22 cellular contexts compared by ENCODE assay signal in genomic region chr4:2913168-2913567, GRCh38. TPM values are rescaled to one million over a fixed set of nuclear protein-coding genes. Genes with fewer than 3 reads are reported as not detected.
A peak's percentile ranks its signal among the peaks of the same experiment; 100 is the strongest.
DNase-seq lines count a peak whose midpoint lies in the region; ATAC-seq, FAIRE-seq and TF ChIP-seq lines count a peak whose summit lies in the region.
"Had no signal": no experiment of that assay in that cellular context is flagged by ENCODE, and none has a peak within 500 bp of the region (broad histone marks: within the 10 kb centered on the region; RNA-seq: fewer than 3 reads in every experiment).

No MANE protein-coding gene starts in this region.

- H3K79me2 ChIP-seq in SK-N-SH (ENCODE audit: insufficient read depth) (peaks cover 18% of the 10 kb centered on the region), endothelial cell of umbilical vein (ENCODE audit: control insufficient read depth, insufficient read depth, low read length) (peaks cover 9% of the 10 kb centered on the region)

- no peak overlapping the region for H3K27ac Mint-ChIP-seq in T-helper 2 cell treated with Interferon-gamma antibody and Interleukin-4, amounts not matched to agents 5 μg/mL and 100 μg/mL, for 36 hours
- H3K27ac Mint-ChIP-seq: activated CD8-positive, alpha-beta T cell treated with anti-CD3 and anti-CD28 coated beads for 36 hours had no signal

- H3K27me3 Mint-ChIP-seq in T-helper 2 cell treated with Interferon-gamma antibody and Interleukin-4, amounts not matched to agents 5 μg/mL and 100 μg/mL, for 36 hours (ENCODE audit: low read depth): no peaks in the 10 kb centered on the region
- H3K27me3 Mint-ChIP-seq: activated CD8-positive, alpha-beta T cell treated with anti-CD3 and anti-CD28 coated beads for 36 hours had no signal

- H3K9ac ChIP-seq in SK-N-SH: no peak overlapping the region
- no peak overlapping the region for H3K9ac ChIP-seq in endothelial cell of umbilical vein (replicated peaks; ENCODE audit: extremely low read depth, insufficient read depth, low read length)

- H3K36me3 Mint-ChIP-seq in T-helper 2 cell treated with Interferon-gamma antibody and Interleukin-4, amounts not matched to agents 5 μg/mL and 100 μg/mL, for 36 hours (ENCODE audit: low read depth): peaks cover 60% of the 10 kb centered on the region

- no peak overlapping the region for H2AFZ ChIP-seq in SK-N-SH (ENCODE audit: low read depth)
- H2AFZ ChIP-seq in endothelial cell of umbilical vein (ENCODE audit: low read depth, low read length): no peak overlapping the region

- no peaks in the 10 kb centered on the region; a peak in 1 of 4 replicates for H3K4me1 ChIP-seq in SK-N-SH (ENCODE audit: control insufficient read depth in 1 of 2, insufficient read depth in 2 of 2, low read depth in 1 of 2, low read length in 1 of 2)
- H3K4me1 ChIP-seq in endothelial cell of umbilical vein (ENCODE audit: control insufficient read depth, extremely low read depth, insufficient read depth, low read length): no peaks in the 10 kb centered on the region
- H3K4me1 ChIP-seq: HAP-1, Peyer's patch, psoas muscle had no signal

- no peaks in the 10 kb centered on the region for H3K9me3 ChIP-seq in SK-N-SH
- no peaks in the 10 kb centered on the region for H3K9me3 ChIP-seq in endothelial cell of umbilical vein (replicated peaks; ENCODE audit: control insufficient read depth, insufficient read depth, low read length)
- H3K9me3 ChIP-seq: HAP-1, Peyer's patch, psoas muscle had no signal

- no peak overlapping the region for H3K4me3 ChIP-seq in SK-N-SH (ENCODE audit: low read depth in 2 of 2, low read length in 1 of 2)
- H3K4me3 ChIP-seq in endothelial cell of umbilical vein (replicated peaks in 1 of 3; ENCODE audit: insufficient read depth in 1 of 3, low read depth in 1 of 3, low read length in 3 of 3): no peak overlapping the region
- H3K4me3 ChIP-seq: HAP-1, Peyer's patch, psoas muscle, smooth muscle cell had no signal

- H3F3A ChIP-seq in SK-N-SH (replicated peaks; ENCODE audit: insufficient read depth): no peaks in the 10 kb centered on the region

- POLR2A ChIA-PET in SK-N-SH (lab: Yijun Ruan, JAX) (no interaction called here), endothelial cell of umbilical vein (lab: Charles Lee) (no interaction called here)

- H4K20me1 ChIP-seq in SK-N-SH (ENCODE audit: insufficient read depth): no peaks in the 10 kb centered on the region
- H4K20me1 ChIP-seq in endothelial cell of umbilical vein (replicated peaks; ENCODE audit: control insufficient read depth, extremely low read depth, insufficient read depth, low read length): no peaks in the 10 kb centered on the region

- H3K4me3 Mint-ChIP-seq in T-helper 2 cell treated with Interferon-gamma antibody and Interleukin-4, amounts not matched to agents 5 μg/mL and 100 μg/mL, for 36 hours: no peak overlapping the region
- H3K4me3 Mint-ChIP-seq: activated CD8-positive, alpha-beta T cell treated with anti-CD3 and anti-CD28 coated beads for 36 hours had no signal

- H3K4me2 ChIP-seq in SK-N-SH (no peak overlapping the region), endothelial cell of umbilical vein (ENCODE audit: insufficient read depth, low read length) (no peak overlapping the region)
- H3K4me2 ChIP-seq: smooth muscle cell had no signal

- TF ChIP-seq CTCF in SK-N-SH (IDR thresholded peaks at IDR 0.05) (no peak), endothelial cell of umbilical vein (IDR thresholded peaks at IDR 0.05; ENCODE audit: extremely low read depth in 1 of 2, insufficient read depth in 1 of 2, low read depth in 1 of 2, low read length in 2 of 2) (no peak)

- peaks cover 10% of the 10 kb centered on the region for H3K9me3 Mint-ChIP-seq in T-helper 2 cell treated with Interferon-gamma antibody and Interleukin-4, amounts not matched to agents 5 μg/mL and 100 μg/mL, for 36 hours
- H3K9me3 Mint-ChIP-seq: activated CD8-positive, alpha-beta T cell treated with anti-CD3 and anti-CD28 coated beads for 36 hours; activated naive CD4-positive, alpha-beta T cell treated with anti-CD3 and anti-CD28 coated beads, Interleukin-2, amount 50 U/mL, for 72 hours had no signal

- peak; percentile 2; the same call in 1 of the 2 replicates for TF ChIP-seq RAD21 in SK-N-SH (IDR thresholded peaks at IDR 0.05; ENCODE audit: low read length)

- peaks cover 12% of the 10 kb centered on the region for H3K4me1 Mint-ChIP-seq in T-helper 2 cell treated with Interferon-gamma antibody and Interleukin-4, amounts not matched to agents 5 μg/mL and 100 μg/mL, for 36 hours (ENCODE audit: low read depth)

- no TSS peak for BruUV-seq in endothelial cell of umbilical vein (replicated peaks; lab: Mats Ljungman, UMichigan)

- intact Hi-C loops in endothelial cell of umbilical vein (cut with micrococcal nuclease): no loop called here
- intact Hi-C loops in sciatic nerve (cut with DNase I): no loop called here

- TF ChIP-seq EP300 in SK-N-SH (IDR thresholded peaks at IDR 0.05; ENCODE audit: borderline replicate concordance in 1 of 2, low read depth in 1 of 2, low read length in 1 of 2): no peak

- peak; percentile 40 for FAIRE-seq in endothelial cell of umbilical vein (lab: Jason Lieb, UNC)
- FAIRE-seq: A204.1, GM18507, HTR-8/SVneo, urothelium cell line had no signal

- H3K27ac ChIP-seq in SK-N-SH (ENCODE audit: low read depth in 2 of 2, low read length in 1 of 2) (no peak overlapping the region), endothelial cell of umbilical vein (ENCODE audit: insufficient read depth, low read depth, low read length) (no peak overlapping the region)
- H3K27ac ChIP-seq: Peyer's patch, psoas muscle had no signal

- no peak for ATAC-seq in SK-N-SH treated with all-trans-retinoic acid at 6 μM for 48 hours
- ATAC-seq in sciatic nerve: peak; percentile 24
- no peak for ATAC-seq in GM21528 (IDR thresholded peaks at IDR 0.05; ENCODE audit: low FRiP score, unreplicated experiment)
- ATAC-seq: activated CD8-positive, alpha-beta T cell treated with anti-CD3 and anti-CD28 coated beads for 36 hours; activated naive CD4-positive, alpha-beta T cell treated with anti-CD3 and anti-CD28 coated beads, Interleukin-2, amount 50 U/mL, for 72 hours had no signal

- no peaks in the 10 kb centered on the region for H3K27me3 ChIP-seq in SK-N-SH (ENCODE audit: insufficient read depth)
- no peaks in the 10 kb centered on the region for H3K27me3 ChIP-seq in endothelial cell of umbilical vein (ENCODE audit: control insufficient read depth in 2 of 2, insufficient read depth in 2 of 2, low read length in 2 of 2)
- H3K27me3 ChIP-seq: Peyer's patch had no signal

- peaks cover 41 to 45% of the 10 kb centered on the region in 2 experiments for H3K36me3 ChIP-seq in SK-N-SH (replicated peaks in 1 of 2; ENCODE audit: control insufficient read depth in 1 of 2, insufficient read depth in 2 of 2, low read length in 1 of 2)
- H3K36me3 ChIP-seq in endothelial cell of umbilical vein (ENCODE audit: control insufficient read depth in 2 of 2, extremely low read depth in 1 of 2, insufficient read depth in 2 of 2, low read length in 2 of 2): peaks cover 20 to 47% of the 10 kb centered on the region in 2 experiments

- CTCF ChIA-PET in SK-N-SH (lab: Yijun Ruan, JAX): no interaction called here
- CTCF ChIA-PET in endothelial cell of umbilical vein (lab: Charles Lee): interaction anchor here (1.9 kb wide), 1 partner anchor 14 kb away, joined by 5 read pairs; no protein-coding TSS in a partner anchor

- DNase-seq in SK-N-SH (no peak), NCI-H2029 (lab: John Stamatoyannopoulos, UW) (peak; percentile 87), endothelial cell of umbilical vein (ENCODE audit: low read depth, low spot score) (no peak), sciatic nerve (ENCODE audit: low spot score) (no peak), NCI-H146 (lab: John Stamatoyannopoulos, UW) (no peak)
- no peak for DNase-seq in T-helper 2 cell treated with Interferon-gamma antibody and Interleukin-4, amounts not matched to agents 5 μg/mL and 100 μg/mL, for 36 hours (ENCODE audit: low spot score)
- DNase-seq: activated CD8-positive, alpha-beta T cell treated with anti-CD3 and anti-CD28 coated beads for 36 hours; NCI-H1105 treated with DMSO at 0.1 percent for 48 hours; NCI-H345; psoas muscle; stimulated activated CD4-positive, alpha-beta T cell treated with anti-CD3 and anti-CD28 coated beads, Interleukin-4, amount 100 ng/mL, for 24 hours; T-helper 9 cell had no signal

- TF ChIP-seq POLR2A in endothelial cell of umbilical vein (IDR thresholded peaks at IDR 0.05; ENCODE audit: low read depth, low read length): no peak

- no peaks in the 10 kb centered on the region for H3K9me1 ChIP-seq in endothelial cell of umbilical vein (replicated peaks; ENCODE audit: control insufficient read depth, extremely low read depth, insufficient read depth, low read length)

- dilution Hi-C loops in endothelial cell of umbilical vein (cut with MboI; ENCODE audit: extremely low pct_ligation_motif_present, low sequenced_read_pairs): no loop called here

- H3K9me2 ChIP-seq in SK-N-SH: no peaks in the 10 kb centered on the region

- WGBS in SK-N-SH (ENCODE audit: low lambda C conversion rate): 100% methylated on average over 5 of the region's 6 CpGs

RNA-seq across cellular contexts. Expression of gene NOP14, which starts 50.0 kb away (rescaled TPM):
- polyA plus RNA-seq in SK-N-SH (2012; rRNA removed) (7.5 and 9.8 TPM in 2 replicates), endothelial cell of umbilical vein (7.1 and 9.5 TPM in 2 replicates)
- 9.9 and 12.4 TPM in 2 replicates for polyA plus RNA-seq in SK-N-SH (2012; cell fraction: cytosol; rRNA removed)
- 11.4 and 12.0 TPM in 2 replicates for polyA plus RNA-seq in SK-N-SH (2012; cell fraction: nucleus; rRNA removed)
- total RNA-seq in endothelial cell of umbilical vein (40.3 and 45.2 TPM in 2 replicates), sciatic nerve (20.0 TPM)
- polyA plus RNA-seq in endothelial cell of umbilical vein (2011; cell fraction: cytosol; rRNA removed): 12.1 and 14.3 TPM in 2 replicates
- 20.1 and 28.5 TPM in 2 replicates for polyA plus RNA-seq in endothelial cell of umbilical vein (2011; cell fraction: nucleus; rRNA removed)
- polyA plus RNA-seq in endothelial cell of umbilical vein (2012): 31.7 and 40.3 TPM in 2 replicates
- polyA minus RNA-seq in endothelial cell of umbilical vein: 10.6 and 12.6 TPM in 2 replicates
- polyA minus RNA-seq in endothelial cell of umbilical vein (2011; cell fraction: cytosol; rRNA and poly(A)+ RNA removed): 13.4 TPM
- 8.8 and 9.5 TPM in 2 replicates for polyA minus RNA-seq in endothelial cell of umbilical vein (2011; cell fraction: nucleus; rRNA and poly(A)+ RNA removed)

RNA-seq across cellular contexts. Expression of gene GRK4, which starts 50.2 kb away (rescaled TPM):
- polyA plus RNA-seq in SK-N-SH (2012; rRNA removed): 2.2 and 2.7 TPM in 2 replicates
- polyA plus RNA-seq in SK-N-SH (2012; cell fraction: cytosol; rRNA removed): 2.2 and 2.9 TPM in 2 replicates
- 3.4 and 4.5 TPM in 2 replicates for polyA plus RNA-seq in SK-N-SH (2012; cell fraction: nucleus; rRNA removed)
- 5.9 and 6.3 TPM in 2 replicates for total RNA-seq in endothelial cell of umbilical vein
- polyA plus RNA-seq in endothelial cell of umbilical vein: 3.1 and 3.2 TPM in 2 replicates
- polyA plus RNA-seq in endothelial cell of umbilical vein (2011; cell fraction: cytosol; rRNA removed): 3.3 and 3.5 TPM in 2 replicates
- 3.2 and 3.9 TPM in 2 replicates for polyA plus RNA-seq in endothelial cell of umbilical vein (2011; cell fraction: nucleus; rRNA removed)
- 3.7 and 4.6 TPM in 2 replicates for polyA plus RNA-seq in endothelial cell of umbilical vein (2012)
- polyA minus RNA-seq in endothelial cell of umbilical vein: 3.3 and 4.4 TPM in 2 replicates
- polyA minus RNA-seq in endothelial cell of umbilical vein (2011; cell fraction: cytosol; rRNA and poly(A)+ RNA removed): 1.2 TPM
- polyA minus RNA-seq in endothelial cell of umbilical vein (2011; cell fraction: nucleus; rRNA and poly(A)+ RNA removed): 2.0 and 2.6 TPM in 2 replicates
- total RNA-seq in sciatic nerve: 14.8 TPM
